Comparison of ENCODE assay signal across 8 cellular contexts in genomic region chr6:79538481-79538971, GRCh38. TPM values are rescaled to one million over a fixed set of nuclear protein-coding genes. Genes with fewer than 3 reads are reported as not detected.
DNase-seq lines count a peak whose midpoint lies in the region; ATAC-seq and TF ChIP-seq lines count a peak whose summit lies in the region.

No MANE protein-coding gene starts in this region.

- peak overlapping the region; percentile 39; the same call in 1 of the 2 replicates for H3K27ac ChIP-seq in PC-9
- peak overlapping the region; percentile 64 to 89 (median 89) for H3K27ac ChIP-seq in esophagus squamous epithelium

- H3K79me2 ChIP-seq in PC-9 (ENCODE audit: low read depth) = no peaks in the 10 kb centered on the region

- H3K4me3 Mint-ChIP-seq in HFFc6 = no peak overlapping the region
- H3K4me3 Mint-ChIP-seq in activated CD4-positive, alpha-beta T cell treated with anti-CD3 and anti-CD28 coated beads, Interleukin-2, amount 10 ng/mL, durations not matched to agents 7 days and 5 days = no peak overlapping the region

- peaks cover 17% of the 10 kb centered on the region for H3K4me1 Mint-ChIP-seq in HFFc6 (ENCODE audit: low read depth)
- H3K4me1 Mint-ChIP-seq in activated CD4-positive, alpha-beta T cell treated with anti-CD3 and anti-CD28 coated beads, Interleukin-2, amount 10 ng/mL, durations not matched to agents 7 days and 5 days = peaks cover 2% of the 10 kb centered on the region

- no peaks in the 10 kb centered on the region for H4K20me1 ChIP-seq in PC-9 (ENCODE audit: insufficient read depth)

- peaks cover 8% of the 10 kb centered on the region; the same call in 1 of the 2 replicates for H3K36me3 Mint-ChIP-seq in HFFc6 (ENCODE audit: low read depth)
- no peaks in the 10 kb centered on the region for H3K36me3 Mint-ChIP-seq in activated CD4-positive, alpha-beta T cell treated with anti-CD3 and anti-CD28 coated beads, Interleukin-2, amount 10 ng/mL, durations not matched to agents 7 days and 5 days (ENCODE audit: low read depth)

- intact Hi-C loops in PC-9 (cut with micrococcal nuclease; ENCODE audit: unreplicated experiment) = loop anchor here (5.0 kb wide), 3 partner anchors 71 to 461 kb away; partner anchors contain the start of gene PHIP
- intact Hi-C loops in esophagus squamous epithelium (cut with DNase I) = no loop called here

- TF ChIP-seq CTCF in PC-9 (conservative IDR thresholded peaks at IDR 0.05) = no peak
- no peak for TF ChIP-seq CTCF in esophagus squamous epithelium (IDR thresholded peaks at IDR 0.05)
- TF ChIP-seq CTCF in HFFc6 (IDR thresholded peaks at IDR 0.05) = no peak

- peaks cover 2% of the 10 kb centered on the region; the same call in 1 of the 2 replicates for H3K27me3 Mint-ChIP-seq in HFFc6 (ENCODE audit: insufficient read depth)
- H3K27me3 Mint-ChIP-seq in activated CD4-positive, alpha-beta T cell treated with anti-CD3 and anti-CD28 coated beads, Interleukin-2, amount 10 ng/mL, durations not matched to agents 7 days and 5 days = peaks cover 18% of the 10 kb centered on the region

- peak; percentile 32 for DNase-seq in ELF-1 (ENCODE audit: low read depth, low spot score)
- peak in 1 of 2 experiments; percentile 46 for DNase-seq in PC-9
- DNase-seq in esophagus squamous epithelium (lab: John Stamatoyannopoulos, UW) = no peak
- DNase-seq in pons (ENCODE audit: low spot score) = peak; percentile 74
- DNase-seq in HFFc6 = no peak
- no peak for DNase-seq in activated CD8-positive, alpha-beta memory T cell treated with anti-CD3 and anti-CD28 coated beads for 24 hours
- DNase-seq in activated CD4-positive, alpha-beta T cell treated with anti-CD3 and anti-CD28 coated beads, Interleukin-2, amount 10 ng/mL, durations not matched to agents 7 days and 5 days = no peak

- 26 to 35% methylated on average over 7 of the region's 7 CpGs for WGBS in esophagus squamous epithelium, 2 donors

- POLR2A ChIA-PET in PC-9 (lab: Charles Lee; ENCODE audit: unreplicated experiment) = no interaction called here
- POLR2A ChIA-PET in activated CD4-positive, alpha-beta T cell treated with anti-CD3 and anti-CD28 coated beads, Interleukin-2, amount 10 ng/mL, durations not matched to agents 7 days and 5 days (lab: Charles Lee) = no interaction called here

- TF ChIP-seq POLR2A in esophagus squamous epithelium (IDR thresholded peaks at IDR 0.05) = no peak

- peak overlapping the region; percentile 96 for H3K4me2 ChIP-seq in PC-9

- peak overlapping the region; percentile 84 for H2AFZ ChIP-seq in PC-9

- H3K9me3 ChIP-seq in PC-9 (ENCODE audit: insufficient read depth, low read depth) (no peaks in the 10 kb centered on the region), esophagus squamous epithelium (no peaks in the 10 kb centered on the region)

- no peak for ATAC-seq in HG03045 (IDR thresholded peaks at IDR 0.05; ENCODE audit: unreplicated experiment)

- no peaks in the 10 kb centered on the region for H3K36me3 ChIP-seq in PC-9 (ENCODE audit: low read depth)
- peaks cover 0 to 12% (median 0%) of the 10 kb centered on the region in 3 donors for H3K36me3 ChIP-seq in esophagus squamous epithelium

- H3K9me2 ChIP-seq in PC-9 (ENCODE audit: insufficient read depth) = no peaks in the 10 kb centered on the region

- no peak overlapping the region for H3K27ac Mint-ChIP-seq in HFFc6
- H3K27ac Mint-ChIP-seq in activated CD4-positive, alpha-beta T cell treated with anti-CD3 and anti-CD28 coated beads, Interleukin-2, amount 10 ng/mL, durations not matched to agents 7 days and 5 days = no peak overlapping the region

- H3K4me3 ChIP-seq in PC-9 (peak overlapping the region; percentile 82), esophagus squamous epithelium (peak overlapping the region; percentile 54 to 83 (median 68))

- H3K27me3 ChIP-seq in PC-9 (ENCODE audit: insufficient read depth, low read depth) (no peaks in the 10 kb centered on the region), esophagus squamous epithelium (no peaks in the 10 kb centered on the region)

- H3K4me1 ChIP-seq in PC-9 (replicated peaks; ENCODE audit: insufficient read depth) (no peaks in the 10 kb centered on the region), esophagus squamous epithelium (peaks cover 0 to 31% (median 0%) of the 10 kb centered on the region in 3 donors)

- BruUV-seq in PC-9 (replicated peaks; lab: Mats Ljungman, UMichigan) = no TSS peak

- no peaks in the 10 kb centered on the region for H3K9me3 Mint-ChIP-seq in HFFc6
- no peaks in the 10 kb centered on the region for H3K9me3 Mint-ChIP-seq in activated CD4-positive, alpha-beta T cell treated with anti-CD3 and anti-CD28 coated beads, Interleukin-2, amount 10 ng/mL, durations not matched to agents 7 days and 5 days

- CTCF ChIA-PET in PC-9 (lab: Charles Lee) = no interaction called here
- CTCF ChIA-PET in activated CD4-positive, alpha-beta T cell treated with anti-CD3 and anti-CD28 coated beads, Interleukin-2, amount 10 ng/mL, durations not matched to agents 7 days and 5 days (lab: Charles Lee) = interaction anchor here (1.6 kb wide), 1 partner anchor 9 kb away, joined by 5 read pairs; no protein-coding TSS in a partner anchor

- H3F3A ChIP-seq in PC-9 (ENCODE audit: insufficient read depth, low read depth) = no peaks in the 10 kb centered on the region

RNA-seq across cellular contexts. Expression of gene LCA5, which starts 1.3 kb away (rescaled TPM):
- total RNA-seq in PC-9 (2021) (4.8 and 5.4 TPM in 2 replicates), esophagus squamous epithelium (1 to 10 TPM; 1.2 to 3.6 (median 2.4) TPM)
- 1 to 10 TPM; 2.9 to 3.8 (median 3.3) TPM for total RNA-seq in HFFc6 (2021; fragmentation: NEBNext Ultra II Directional; extraction: Animal tissue kit (Norgen Biotek cat#: 25700))
- under 1 TPM; 0.05 to 0.25 TPM for total RNA-seq in activated CD4-positive, alpha-beta T cell treated with anti-CD3 and anti-CD28 coated beads, Interleukin-2, amount 10 ng/mL, durations not matched to agents 7 days and 5 days

Comparison
In these comparisons a context has a peak if more than half of its experiments do, and no peak if none do; other contexts are left out.
1. DNase-seq: peak in ELF-1 (single experiment) and pons (single experiment); none in esophagus squamous epithelium (single experiment), HFFc6 (single experiment), activated CD8-positive, alpha-beta memory T cell treated with anti-CD3 and anti-CD28 coated beads for 24 hours (single experiment) and activated CD4-positive, alpha-beta T cell treated with anti-CD3 and anti-CD28 coated beads, Interleukin-2, amount 10 ng/mL, durations not matched to agents 7 days and 5 days (single experiment).